In genomic region chr11:132607575-132607974, GRCh38 we compare ENCODE assay signal across 20 cellular contexts.
DNase-seq lines count a peak whose midpoint lies in the region; ATAC-seq and TF ChIP-seq lines count a peak whose summit lies in the region.
"Had no signal": no experiment of that assay in that cellular context is flagged by ENCODE, and none has a peak within 500 bp of the region (broad histone marks: within the 10 kb centered on the region; RNA-seq: fewer than 3 reads in every experiment).

No MANE protein-coding gene starts in this region.

- no peak overlapping the region for H3K27ac ChIP-seq in MM.1S (ENCODE audit: low read length)
- H3K27ac ChIP-seq: BLaER1, HL-60 had no signal

- peak overlapping the region; percentile 43; the same call in 1 of the 2 replicates for H2AFZ ChIP-seq in MM.1S (ENCODE audit: low read length)

- H3K27me3 ChIP-seq in MM.1S (replicated peaks; ENCODE audit: insufficient read depth, low read length), result no peaks in the 10 kb centered on the region
- H3K27me3 ChIP-seq: BLaER1 had no signal

- no peaks in the 10 kb centered on the region for H4K20me1 ChIP-seq in MM.1S (ENCODE audit: insufficient read depth, low read length)
- H4K20me1 ChIP-seq: BLaER1 had no signal

- no peak overlapping the region for H3K4me3 ChIP-seq in MM.1S (ENCODE audit: low read length)
- H3K4me3 ChIP-seq: BLaER1 had no signal

- H3F3A ChIP-seq in MM.1S (ENCODE audit: insufficient read depth, low read length), result no peaks in the 10 kb centered on the region

- TF ChIP-seq CTCF in MM.1S (IDR thresholded peaks at IDR 0.05; ENCODE audit: low read length), result no peak

- no peak for ATAC-seq in SK-N-SH treated with all-trans-retinoic acid at 6 μM for 48 hours
- ATAC-seq in GM19324 (IDR thresholded peaks at IDR 0.05; ENCODE audit: low FRiP score, unreplicated experiment), result no peak
- ATAC-seq: HepG2 had no signal

- H3K9ac ChIP-seq in MM.1S (ENCODE audit: low read length), result no peak overlapping the region
- H3K9ac ChIP-seq: BLaER1 had no signal

- no peak overlapping the region for H3K4me2 ChIP-seq in MM.1S (ENCODE audit: low read depth, low read length)
- H3K4me2 ChIP-seq: BLaER1 had no signal

- no peaks in the 10 kb centered on the region for H3K36me3 ChIP-seq in MM.1S (replicated peaks; ENCODE audit: insufficient read depth, low read length)
- H3K36me3 ChIP-seq: BLaER1 had no signal

- no peaks in the 10 kb centered on the region for H3K9me3 ChIP-seq in MM.1S (replicated peaks; ENCODE audit: insufficient read depth, low read length)
- H3K9me3 ChIP-seq: BLaER1 had no signal

- no peaks in the 10 kb centered on the region for H3K4me1 ChIP-seq in MM.1S (ENCODE audit: low read length)
- H3K4me1 ChIP-seq: BLaER1 had no signal

- no peaks in the 10 kb centered on the region for H3K9me2 ChIP-seq in MM.1S (replicated peaks; ENCODE audit: insufficient read depth, low read length)

- H3K79me2 ChIP-seq in MM.1S (ENCODE audit: low read length), result no peaks in the 10 kb centered on the region

- DNase-seq in MM.1S (no peak), SW480 (ENCODE audit: low spot score) (peak; percentile 5), globus pallidus (ENCODE audit: low spot score) (peak; percentile 43), superior temporal gyrus (ENCODE audit: extremely low spot score) (peak; percentile 68), NCI-H748 treated with DMSO at 0.1 percent for 48 hours (lab: John Stamatoyannopoulos, UW) (no peak)
- DNase-seq: CD4-positive, alpha-beta T cell; DMS153; GF-D8; GOT3; HCEC 1CT; KBM-7; NCI-H1092; NCI-H1436; NCI-H1930; NCI-H69 had no signal

TF ChIP-seq in SK-N-SH treated with all-trans-retinoic acid at 6 μM for 48 hours, 23 proteins besides CTCF, POLR2A, EP300 and RAD21:
- TF ChIP-seq ZFP30 (CRISPR knock-in tag; IDR thresholded peaks at IDR 0.05) (no peak), SNAI2 (CRISPR knock-in tag; IDR thresholded peaks at IDR 0.05) (no peak), ZC3H10 (CRISPR knock-in tag; IDR thresholded peaks at IDR 0.05) (no peak), OSR1 (CRISPR knock-in tag; IDR thresholded peaks at IDR 0.05) (no peak), GLIS3 (CRISPR knock-in tag; IDR thresholded peaks at IDR 0.05) (no peak), ARNTL (CRISPR knock-in tag; IDR thresholded peaks at IDR 0.05; ENCODE audit: borderline replicate concordance, low read depth) (no peak), ZNF565 (CRISPR knock-in tag; conservative IDR thresholded peaks at IDR 0.05; ENCODE audit: low read depth) (no peak)

Comparison
In these comparisons a context has a peak if more than half of its experiments do, and no peak if none do; other contexts are left out.
1. DNase-seq: peak in SW480 (single experiment), globus pallidus (single experiment) and superior temporal gyrus (single experiment); none in MM.1S (single experiment) and NCI-H748 treated with DMSO at 0.1 percent for 48 hours (single experiment).